In the genomic region with DNA sequence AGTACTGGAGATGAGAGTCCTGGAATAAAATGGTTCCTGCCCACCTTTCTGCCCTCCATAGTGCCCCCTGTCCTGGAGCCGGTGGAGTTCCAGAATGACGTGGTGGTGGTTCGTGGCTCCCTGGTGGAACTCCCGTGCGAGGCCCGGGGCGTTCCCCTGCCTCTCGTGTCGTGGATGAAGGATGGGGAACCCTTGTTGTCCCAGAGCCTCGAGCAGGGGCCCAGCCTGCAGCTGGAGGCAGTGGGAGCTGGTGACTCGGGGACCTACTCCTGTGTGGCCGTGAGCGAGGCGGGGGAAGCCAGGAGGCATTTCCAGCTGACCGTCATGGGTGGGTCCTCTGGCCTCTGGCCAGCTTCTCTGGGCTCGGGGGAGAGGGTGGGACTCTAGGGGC, we compare ENCODE assay signal across 29 cellular contexts. TPM values are rescaled to one million over a fixed set of nuclear protein-coding genes. Genes with fewer than 3 reads are reported as not detected.
"Had no signal": no experiment of that assay in that cellular context is flagged by ENCODE, and none has a peak within 500 bp of the region (broad histone marks: within the 10 kb centered on the region; RNA-seq: fewer than 3 reads in every experiment).

No MANE protein-coding gene starts in this region.

- H3K36me3 ChIP-seq: adrenal gland, brain microvascular endothelial cell, breast epithelium, WERI-Rb-1 had no signal

- H3K4me1 ChIP-seq: adrenal gland, body of pancreas, breast epithelium had no signal

- DNase-seq: activated CD4-positive, alpha-beta memory T cell treated with anti-CD3 and anti-CD28 coated beads, Interleukin-2, amount 10 ng/mL, durations not matched to agents 7 days and 5 days; activated CD4-positive, alpha-beta T cell treated with anti-CD3 and anti-CD28 coated beads for 1 hour; activated CD4-positive, alpha-beta T cell treated with anti-CD3 and anti-CD28 coated beads for 36 hours; activated CD4-positive, alpha-beta T cell treated with anti-CD3 and anti-CD28 coated beads for 48 hours; activated CD4-positive, alpha-beta T cell treated with anti-CD3 and anti-CD28 coated beads, Interleukin-2, amount 10 ng/mL, durations not matched to agents 7 days and 5 days; activated CD4-positive, alpha-beta T cell treated with anti-CD3 and anti-CD28 coated beads, Interleukin-2, amount 50 U/mL, for 48 hours; activated CD4-positive, CD25-positive, alpha-beta regulatory T cell; activated CD8-positive, alpha-beta memory T cell treated with anti-CD3 and anti-CD28 coated beads for 24 hours; activated CD8-positive, alpha-beta memory T cell treated with anti-CD3 and anti-CD28 coated beads, Interleukin-2, amount 10 ng/mL, durations not matched to agents 7 days and 5 days; activated CD8-positive, alpha-beta memory T cell treated with anti-CD3 and anti-CD28 coated beads, Interleukin-2, amount 50 U/mL, for 48 hours; activated CD8-positive, alpha-beta T cell treated with anti-CD3 and anti-CD28 coated beads, Interleukin-2, amount 10 ng/mL, durations not matched to agents 7 days and 5 days; activated effector memory CD4-positive, alpha-beta T cell treated with Interleukin-2 at 50 U/mL for 16 hours; activated gamma-delta T cell treated with Interleukin-2 at 50 U/mL for 16 hours; activated naive CD4-positive, alpha-beta T cell; activated naive CD4-positive, alpha-beta T cell treated with anti-CD3 and anti-CD28 coated beads for 36 hours; activated naive CD4-positive, alpha-beta T cell treated with anti-CD3 and anti-CD28 coated beads, Interleukin-2, amount 50 U/mL, for 16 hours; activated naive CD8-positive, alpha-beta T cell treated with anti-CD3 and anti-CD28 coated beads for 36 hours; activated T-cell treated with anti-CD3 and anti-CD28 coated beads, Interleukin-2, amount 50 U/mL, for 24 hours; activated T-cell treated with anti-CD3 and anti-CD28 coated beads, Interleukin-2, amount 50 U/mL, for 48 hours; adrenal gland; amniotic stem cell; aorta; body of pancreas; brain microvascular endothelial cell; central memory CD4-positive, alpha-beta T cell; T-cell; T-helper 17 cell; WERI-Rb-1 had no signal

- H3K4me3 ChIP-seq: adrenal gland, body of pancreas, breast epithelium had no signal

- H3K9me3 ChIP-seq: adrenal gland, body of pancreas, breast epithelium had no signal

- H3K27ac ChIP-seq: adrenal gland, body of pancreas, brain microvascular endothelial cell, breast epithelium, WERI-Rb-1 had no signal

- H3K27me3 ChIP-seq: adrenal gland, body of pancreas, brain microvascular endothelial cell had no signal

RNA-seq across cellular contexts. Expression of gene ASS1, which starts 51.1 kb away (rescaled TPM):
- total RNA-seq: T-helper 17 cell had no signal
